Comparison of ENCODE assay signal across 20 cellular contexts in the genomic region with DNA sequence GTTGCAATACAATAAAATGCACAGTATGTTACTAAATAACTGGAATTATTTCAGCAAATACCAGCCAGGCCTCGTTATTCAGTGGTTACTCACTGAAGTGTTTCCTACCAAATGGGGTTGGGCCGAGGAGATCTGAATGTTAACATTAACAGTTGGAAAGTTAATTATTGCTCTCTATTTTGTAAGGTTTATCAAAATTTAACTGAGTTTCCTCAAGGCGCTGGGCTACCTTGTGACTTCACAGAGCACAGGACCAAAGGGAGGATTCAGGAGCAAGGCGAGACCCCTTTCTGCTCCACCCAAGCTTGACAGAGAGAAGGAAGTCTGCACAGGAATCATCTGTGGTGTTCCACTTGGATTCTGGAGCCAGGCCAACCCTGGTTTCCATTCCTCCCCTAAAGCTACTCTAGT. TPM values are rescaled to one million over a fixed set of nuclear protein-coding genes. Genes with fewer than 3 reads are reported as not detected.
DNase-seq lines count a peak whose midpoint lies in the region; ATAC-seq, FAIRE-seq and TF ChIP-seq lines count a peak whose summit lies in the region.
"Had no signal": no experiment of that assay in that cellular context is flagged by ENCODE, and none has a peak within 500 bp of the region (broad histone marks: within the 10 kb centered on the region; RNA-seq: fewer than 3 reads in every experiment).

No MANE protein-coding gene starts in this region.

- H3K36me3 Mint-ChIP-seq in activated CD4-positive, alpha-beta T cell treated with anti-CD3 and anti-CD28 coated beads, Interleukin-2, amount 10 ng/mL, durations not matched to agents 7 days and 5 days (ENCODE audit: low read depth) = no peaks in the 10 kb centered on the region
- H3K36me3 Mint-ChIP-seq: activated CD8-positive, alpha-beta memory T cell treated with anti-CD3 and anti-CD28 coated beads, Interleukin-2, amount 10 ng/mL, durations not matched to agents 7 days and 5 days; CD4-positive, alpha-beta memory T cell; naive thymus-derived CD4-positive, alpha-beta T cell had no signal

- H3K27ac ChIP-seq in mammary epithelial cell (ENCODE audit: insufficient read depth, low read depth, low read length) = peak overlapping the region; percentile 40
- H3K27ac ChIP-seq in kidney (ENCODE audit: low read depth in 2 of 2, low read length in 2 of 2) = peak overlapping the region; percentile 75 to 85
- peak overlapping the region; percentile 38 to 63 for H3K27ac ChIP-seq in thoracic aorta
- H3K27ac ChIP-seq: SK-N-MC, WERI-Rb-1 had no signal

- H3K9me3 ChIP-seq in mammary epithelial cell (replicated peaks; ENCODE audit: insufficient read depth, low read length) (no peaks in the 10 kb centered on the region), kidney (ENCODE audit: control insufficient read depth in 1 of 2, low read length in 2 of 2) (no peaks in the 10 kb centered on the region), thoracic aorta (no peaks in the 10 kb centered on the region)
- H3K9me3 ChIP-seq: esophagus squamous epithelium, right lobe of liver had no signal

- H3K27ac Mint-ChIP-seq in activated CD4-positive, alpha-beta T cell treated with anti-CD3 and anti-CD28 coated beads, Interleukin-2, amount 10 ng/mL, durations not matched to agents 7 days and 5 days = no peak overlapping the region
- H3K27ac Mint-ChIP-seq: activated CD8-positive, alpha-beta memory T cell treated with anti-CD3 and anti-CD28 coated beads, Interleukin-2, amount 10 ng/mL, durations not matched to agents 7 days and 5 days; CD4-positive, alpha-beta memory T cell; naive thymus-derived CD4-positive, alpha-beta T cell had no signal

- no peaks in the 10 kb centered on the region for H3K27me3 Mint-ChIP-seq in activated CD4-positive, alpha-beta T cell treated with anti-CD3 and anti-CD28 coated beads, Interleukin-2, amount 10 ng/mL, durations not matched to agents 7 days and 5 days
- H3K27me3 Mint-ChIP-seq: activated CD8-positive, alpha-beta memory T cell treated with anti-CD3 and anti-CD28 coated beads, Interleukin-2, amount 10 ng/mL, durations not matched to agents 7 days and 5 days; CD4-positive, alpha-beta memory T cell; central memory CD8-positive, alpha-beta T cell had no signal

- in situ Hi-C loops in mammary epithelial cell (cut with MboI; ENCODE audit: low sequenced_read_pairs in 2 of 2) = no loop called here

- H3K4me3 ChIP-seq in mammary epithelial cell (replicated peaks in 1 of 3; ENCODE audit: insufficient read depth in 1 of 3, low read depth in 2 of 3, low read length in 3 of 3) = no peak overlapping the region
- no peak overlapping the region for H3K4me3 ChIP-seq in kidney (ENCODE audit: low read length in 2 of 2)
- H3K4me3 ChIP-seq in thoracic aorta = no peak overlapping the region
- H3K4me3 ChIP-seq: esophagus squamous epithelium, HAP-1, right lobe of liver, SK-N-MC, stomach had no signal

- WGBS in mammary epithelial cell (ENCODE audit: low coverage, missing lambda C conversion rate) = 59% methylated on average over 4 of the region's 4 CpGs

- H4K20me1 ChIP-seq in mammary epithelial cell (ENCODE audit: insufficient read depth, low read length) = no peaks in the 10 kb centered on the region

- H3K4me1 ChIP-seq in mammary epithelial cell (ENCODE audit: insufficient read depth, low read length) (peaks cover 13% of the 10 kb centered on the region), kidney (ENCODE audit: control insufficient read depth in 1 of 2, insufficient read depth in 1 of 2, low read depth in 1 of 2, low read length in 2 of 2) (peaks cover 14 to 43% of the 10 kb centered on the region in 2 donors), thoracic aorta (ENCODE audit: control insufficient read depth in 1 of 2, low read depth in 2 of 2) (peaks cover 26 to 66% of the 10 kb centered on the region in 2 donors)
- H3K4me1 ChIP-seq: HAP-1, right lobe of liver had no signal

- dilution Hi-C loops in mammary epithelial cell (cut with HindIII; ENCODE audit: low sequenced_read_pairs) = no loop called here

- H3K36me3 ChIP-seq in mammary epithelial cell (ENCODE audit: insufficient read depth, low read length) = no peaks in the 10 kb centered on the region
- H3K36me3 ChIP-seq in kidney (ENCODE audit: control insufficient read depth in 1 of 2, insufficient read depth in 2 of 2, low read length in 2 of 2) = no peaks in the 10 kb centered on the region
- H3K36me3 ChIP-seq in thoracic aorta = no peaks in the 10 kb centered on the region
- H3K36me3 ChIP-seq: esophagus squamous epithelium, HAP-1, right lobe of liver, stomach, WERI-Rb-1 had no signal

- no TSS peak for BruUV-seq in mammary epithelial cell (replicated peaks; lab: Mats Ljungman, UMichigan)

- DNase-seq in HK-2 (ENCODE audit: unreplicated experiment) = peak; percentile 65
- DNase-seq in mammary epithelial cell = peak; percentile 16
- DNase-seq in kidney = peak; percentile 85
- DNase-seq in thoracic aorta (ENCODE audit: low spot score) = no peak
- no peak for DNase-seq in activated CD4-positive, alpha-beta T cell treated with anti-CD3 and anti-CD28 coated beads, Interleukin-2, amount 10 ng/mL, durations not matched to agents 7 days and 5 days
- no peak for DNase-seq in NCI-H524 treated with DMSO at 0.1 percent for 48 hours (lab: John Stamatoyannopoulos, UW)
- no peak for DNase-seq in hepatic stellate cell (ENCODE audit: low spot score)
- DNase-seq in D721Med (ENCODE audit: insufficient read length, low spot score) = no peak
- DNase-seq: activated CD8-positive, alpha-beta memory T cell treated with anti-CD3 and anti-CD28 coated beads, Interleukin-2, amount 10 ng/mL, durations not matched to agents 7 days and 5 days; activated naive CD4-positive, alpha-beta T cell treated with Interleukin-2 at 50 U/mL for 16 hours; CD4-positive, alpha-beta memory T cell; esophagus squamous epithelium; naive thymus-derived CD4-positive, alpha-beta T cell; NK-92 treated with Interleukin-12 subunit alpha and Interleukin-12 subunit beta, amount 100 ng/mL, for 24 hours; stomach; WERI-Rb-1 had no signal

- POLR2A ChIA-PET in activated CD4-positive, alpha-beta T cell treated with anti-CD3 and anti-CD28 coated beads, Interleukin-2, amount 10 ng/mL, durations not matched to agents 7 days and 5 days (lab: Charles Lee) = no interaction called here

- peak overlapping the region; percentile 50 for H3K4me2 ChIP-seq in mammary epithelial cell (ENCODE audit: insufficient read depth, low read depth, low read length)

- ATAC-seq in thoracic aorta (ENCODE audit: insufficient number of reproducible peaks, low FRiP score, low read depth) = no peak
- ATAC-seq: activated CD8-positive, alpha-beta memory T cell treated with anti-CD3 and anti-CD28 coated beads, Interleukin-2, amount 10 ng/mL, durations not matched to agents 7 days and 5 days; naive thymus-derived CD4-positive, alpha-beta T cell had no signal

- CTCF ChIA-PET in mammary epithelial cell (lab: Charles Lee; ENCODE audit: low non-redundant PET) = interaction anchor here (0.6 kb wide), 1 partner anchor 545 kb away, joined by 9 read pairs; no protein-coding TSS in a partner anchor
- CTCF ChIA-PET in activated CD4-positive, alpha-beta T cell treated with anti-CD3 and anti-CD28 coated beads, Interleukin-2, amount 10 ng/mL, durations not matched to agents 7 days and 5 days (lab: Charles Lee) = no interaction called here

- FAIRE-seq in kidney (lab: Jason Lieb, UNC) = peak; percentile 97
- no peak for FAIRE-seq in D721Med (lab: Jason Lieb, UNC)

- TF ChIP-seq CTCF in mammary epithelial cell (conservative IDR thresholded peaks at IDR 0.05 in 1 of 2, IDR thresholded peaks at IDR 0.05 in 1 of 2; ENCODE audit: extremely low read depth in 1 of 2, insufficient read depth in 1 of 2, low read depth in 1 of 2, low read length in 2 of 2) (no peak), kidney (IDR thresholded peaks at IDR 0.05; ENCODE audit: borderline replicate concordance, extremely low read depth, insufficient read depth) (no peak), thoracic aorta (IDR thresholded peaks at IDR 0.05) (no peak), D721Med (IDR thresholded peaks at IDR 0.05; ENCODE audit: insufficient read depth, missing control alignments) (no peak)

- intact Hi-C loops in mammary epithelial cell (cut with micrococcal nuclease) = loop anchor here (1.0 kb wide), 2 partner anchors 19 to 133 kb away; no protein-coding TSS in a partner anchor
- intact Hi-C loops in kidney (cut with DNase I) = no loop called here

- H3K4me1 Mint-ChIP-seq in activated CD4-positive, alpha-beta T cell treated with anti-CD3 and anti-CD28 coated beads, Interleukin-2, amount 10 ng/mL, durations not matched to agents 7 days and 5 days = no peaks in the 10 kb centered on the region
- H3K4me1 Mint-ChIP-seq: activated CD8-positive, alpha-beta memory T cell treated with anti-CD3 and anti-CD28 coated beads, Interleukin-2, amount 10 ng/mL, durations not matched to agents 7 days and 5 days; CD4-positive, alpha-beta memory T cell; central memory CD8-positive, alpha-beta T cell; naive thymus-derived CD4-positive, alpha-beta T cell had no signal

- H3K9ac ChIP-seq in mammary epithelial cell (ENCODE audit: insufficient read depth, low read length) (no peak overlapping the region), kidney (ENCODE audit: low read length in 2 of 2) (no peak overlapping the region)

- no peak overlapping the region for H3K4me3 Mint-ChIP-seq in activated CD4-positive, alpha-beta T cell treated with anti-CD3 and anti-CD28 coated beads, Interleukin-2, amount 10 ng/mL, durations not matched to agents 7 days and 5 days
- H3K4me3 Mint-ChIP-seq: activated CD8-positive, alpha-beta memory T cell treated with anti-CD3 and anti-CD28 coated beads, Interleukin-2, amount 10 ng/mL, durations not matched to agents 7 days and 5 days; CD4-positive, alpha-beta memory T cell; central memory CD8-positive, alpha-beta T cell; naive thymus-derived CD4-positive, alpha-beta T cell had no signal

- H2AFZ ChIP-seq in mammary epithelial cell (ENCODE audit: low read depth, low read length) = peak overlapping the region; percentile 72

- H3K79me2 ChIP-seq in mammary epithelial cell (ENCODE audit: insufficient read depth, low read length) = no peaks in the 10 kb centered on the region

- no peaks in the 10 kb centered on the region for H3K9me3 Mint-ChIP-seq in activated CD4-positive, alpha-beta T cell treated with anti-CD3 and anti-CD28 coated beads, Interleukin-2, amount 10 ng/mL, durations not matched to agents 7 days and 5 days

- no peaks in the 10 kb centered on the region for H3K27me3 ChIP-seq in mammary epithelial cell (ENCODE audit: insufficient read depth, low read length)
- no peaks in the 10 kb centered on the region for H3K27me3 ChIP-seq in thoracic aorta (replicated peaks; ENCODE audit: insufficient read depth)
- H3K27me3 ChIP-seq: esophagus squamous epithelium, right lobe of liver, stomach had no signal

RNA-seq across cellular contexts. Expression of a gene that starts 21.6 kb away (rescaled TPM):
- 1 to 10 TPM; 2.7 to 7.5 TPM for total RNA-seq in mammary epithelial cell
- polyA plus RNA-seq in mammary epithelial cell = 0.31 TPM
- polyA minus RNA-seq in mammary epithelial cell = 7.0 TPM
- total RNA-seq in kidney = 117 TPM
- polyA plus RNA-seq in kidney (ENCODE audit: insufficient read depth, low read depth, low replicate concordance) = 25.0 TPM
- total RNA-seq in thoracic aorta = 100 to 1,000 TPM; 104 to 420 TPM
- not detected for total RNA-seq in activated CD4-positive, alpha-beta T cell treated with anti-CD3 and anti-CD28 coated beads, Interleukin-2, amount 10 ng/mL, durations not matched to agents 7 days and 5 days
- total RNA-seq: activated CD8-positive, alpha-beta memory T cell treated with anti-CD3 and anti-CD28 coated beads, Interleukin-2, amount 10 ng/mL, durations not matched to agents 7 days and 5 days; CD4-positive, alpha-beta memory T cell; naive thymus-derived CD4-positive, alpha-beta T cell had no signal
- polyA plus RNA-seq: CD4-positive, alpha-beta memory T cell; naive thymus-derived CD4-positive, alpha-beta T cell had no signal

Comparison
In these comparisons a context has a peak if more than half of its experiments do, and no peak if none do; other contexts are left out.
1. DNase-seq: peak in HK-2 (single experiment), mammary epithelial cell (single experiment) and kidney (single experiment); none in thoracic aorta (single experiment), activated CD4-positive, alpha-beta T cell treated with anti-CD3 and anti-CD28 coated beads, Interleukin-2, amount 10 ng/mL, durations not matched to agents 7 days and 5 days (single experiment), NCI-H524 treated with DMSO at 0.1 percent for 48 hours (single experiment), hepatic stellate cell (single experiment) and D721Med (single experiment).
2. RNA of a gene that starts 21.6 kb away (total RNA-seq): 104 to 420 TPM in thoracic aorta and 117 TPM in kidney (single experiment); 2.7 to 7.5 TPM in mammary epithelial cell and not detected in activated CD4-positive, alpha-beta T cell treated with anti-CD3 and anti-CD28 coated beads, Interleukin-2, amount 10 ng/mL, durations not matched to agents 7 days and 5 days; every median in the first group is over 10 times any median in the second.
3. Peak in every context shown above with its lines, with median percentiles within 50 percentile points of each other: H3K27ac ChIP-seq.